Comparison of ENCODE assay signal across 24 cellular contexts in the genomic region with DNA sequence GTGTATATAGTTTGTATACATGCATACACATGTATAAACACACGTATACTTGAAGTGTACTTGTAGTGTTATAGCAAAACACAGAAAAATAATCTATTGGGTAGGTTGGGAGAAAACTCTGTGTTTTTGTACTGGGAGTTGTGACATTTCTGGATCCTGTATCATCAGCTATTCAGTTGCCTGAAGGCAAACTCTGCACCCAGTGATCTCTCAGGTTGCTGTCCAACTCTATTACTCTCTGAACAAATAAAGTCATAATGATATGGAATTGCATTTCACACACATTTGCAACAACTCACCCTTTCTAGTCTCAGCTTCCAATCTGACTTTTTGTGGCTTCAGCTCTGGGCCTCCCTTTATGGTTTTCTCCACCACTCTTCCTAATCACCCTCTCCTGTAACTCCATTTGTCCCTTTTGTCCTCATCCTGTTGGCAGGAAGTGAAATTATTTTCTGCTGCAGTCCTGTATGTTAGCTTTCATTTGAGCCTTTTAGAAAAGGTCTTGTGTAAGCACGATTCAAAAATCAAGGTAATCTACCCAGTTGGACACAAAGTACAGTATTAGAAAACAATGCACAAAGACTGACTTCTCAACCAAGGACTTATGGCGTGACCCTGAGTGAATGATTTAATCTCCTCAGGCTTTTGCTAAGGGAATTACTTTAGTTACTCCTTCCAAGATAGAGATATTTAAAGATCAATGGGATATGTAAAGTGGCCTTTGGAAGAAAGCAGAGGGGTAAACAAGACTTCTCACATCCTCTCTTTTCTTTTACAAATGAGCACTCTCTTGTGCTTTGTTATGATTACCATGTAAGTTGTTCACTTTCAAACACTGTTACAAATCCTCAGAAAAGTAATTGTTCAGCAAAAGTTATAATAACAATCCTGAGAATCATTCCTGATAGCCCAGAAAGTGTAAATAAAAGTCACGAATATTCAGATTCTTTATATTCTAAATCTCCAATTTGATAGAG.
DNase-seq lines count a peak whose midpoint lies in the region; ATAC-seq and TF ChIP-seq lines count a peak whose summit lies in the region.
"Had no signal": no experiment of that assay in that cellular context is flagged by ENCODE, and none has a peak within 500 bp of the region (broad histone marks: within the 10 kb centered on the region; RNA-seq: fewer than 3 reads in every experiment).

No MANE protein-coding gene starts in this region.

- POLR2A ChIA-PET in PC-3 (lab: Charles Lee; ENCODE audit: unreplicated experiment) = no interaction called here

- H3K27me3 ChIP-seq in PC-3 (ENCODE audit: low read length) = no peaks in the 10 kb centered on the region
- no peaks in the 10 kb centered on the region for H3K27me3 ChIP-seq in iPS DF 6.9 (ENCODE audit: control insufficient read depth, insufficient read depth, low read length)
- H3K27me3 ChIP-seq in tibial artery = no peaks in the 10 kb centered on the region
- H3K27me3 ChIP-seq: ascending aorta, BLaER1, heart right ventricle, Peyer's patch, suprapubic skin had no signal

- no peaks in the 10 kb centered on the region for H3K9me3 ChIP-seq in PC-3 (ENCODE audit: low read length)
- H3K9me3 ChIP-seq in iPS DF 6.9 (ENCODE audit: control insufficient read depth, insufficient read depth, low read length) = no peaks in the 10 kb centered on the region
- no peaks in the 10 kb centered on the region for H3K9me3 ChIP-seq in tibial artery
- H3K9me3 ChIP-seq: ascending aorta, BLaER1, heart right ventricle, Peyer's patch, suprapubic skin had no signal

- intact Hi-C loops in PC-3 (cut with micrococcal nuclease) = no loop called here
- intact Hi-C loops in tibial artery (cut with DNase I; ENCODE audit: low total_unique reads) = no loop called here

- H3K9ac ChIP-seq in PC-3 (ENCODE audit: low read length) = no peak overlapping the region
- H3K9ac ChIP-seq: BLaER1 had no signal

- H3K36me3 ChIP-seq in PC-3 (ENCODE audit: low read depth, low read length) (no peaks in the 10 kb centered on the region), iPS DF 6.9 (ENCODE audit: control insufficient read depth, insufficient read depth, low read length) (no peaks in the 10 kb centered on the region), tibial artery (no peaks in the 10 kb centered on the region)
- H3K36me3 ChIP-seq: ascending aorta, BLaER1, heart right ventricle, Peyer's patch, suprapubic skin had no signal

- H3K4me2 ChIP-seq in PC-3 (ENCODE audit: low read length) = no peak overlapping the region
- H3K4me2 ChIP-seq: BLaER1 had no signal

- H4K20me1 ChIP-seq in PC-3 (ENCODE audit: low read length) = no peaks in the 10 kb centered on the region
- H4K20me1 ChIP-seq: BLaER1 had no signal

- WGBS in iPS DF 6.9 (ENCODE audit: insufficient coverage, insufficient read length) = no CpG with 5 or more reads among the region's 4 CpGs

- no peaks in the 10 kb centered on the region for H3K79me2 ChIP-seq in PC-3 (ENCODE audit: low read length)

- TF ChIP-seq CTCF in PC-3 (conservative IDR thresholded peaks at IDR 0.05; ENCODE audit: low read depth, low read length) (no peak), tibial artery (IDR thresholded peaks at IDR 0.05) (no peak)

- peak; percentile 99 for ATAC-seq in PC-3
- ATAC-seq: activated CD8-positive, alpha-beta T cell treated with anti-CD3 and anti-CD28 coated beads, Interleukin-2, amount 10 ng/mL, durations not matched to agents 7 days and 5 days; activated T-cell treated with anti-CD3 and anti-CD28 coated beads, Interleukin-2, amount 50 U/mL, for 72 hours; heart right ventricle had no signal

- H3K4me1 ChIP-seq in PC-3 (ENCODE audit: insufficient read depth, low read length) (peaks cover 11% of the 10 kb centered on the region), iPS DF 6.9 (ENCODE audit: control insufficient read depth, insufficient read depth, low read length) (peaks cover 1% of the 10 kb centered on the region; the same call in 1 of the 2 replicates), tibial artery (no peaks in the 10 kb centered on the region)
- H3K4me1 ChIP-seq: ascending aorta, BLaER1, heart right ventricle, Peyer's patch, suprapubic skin had no signal

- no peak overlapping the region for H3K27ac ChIP-seq in PC-3 (ENCODE audit: low read length)
- H3K27ac ChIP-seq in iPS DF 6.9 (ENCODE audit: low read length) = peak overlapping the region; percentile 89
- no peak overlapping the region for H3K27ac ChIP-seq in tibial artery
- H3K27ac ChIP-seq: ascending aorta, BLaER1, heart right ventricle, Peyer's patch, suprapubic skin had no signal

- CTCF ChIA-PET in PC-3 (lab: Charles Lee) = no interaction called here

- H3K9me2 ChIP-seq in PC-3 (replicated peaks; ENCODE audit: low read length) = no peaks in the 10 kb centered on the region

- BruUV-seq in PC-3 (replicated peaks; lab: Mats Ljungman, UMichigan) = no TSS peak

- H2AFZ ChIP-seq in PC-3 (ENCODE audit: low read length) = no peak overlapping the region

- H3K4me3 ChIP-seq in PC-3 (ENCODE audit: low read length) (no peak overlapping the region), iPS DF 6.9 (ENCODE audit: low read length) (no peak overlapping the region), tibial artery (no peak overlapping the region)
- H3K4me3 ChIP-seq: ascending aorta, BLaER1, heart right ventricle, Peyer's patch, suprapubic skin had no signal

- DNase-seq in ELF-1 (ENCODE audit: low read depth, low spot score) = peak; percentile 30
- DNase-seq in HPDE6-E6E7 (ENCODE audit: extremely low spot score) = peak; percentile 32
- peak; percentile 56 for DNase-seq in PC-3
- no peak for DNase-seq in iPS DF 6.9 (ENCODE audit: low read depth, low spot score)
- no peak for DNase-seq in tibial artery
- DNase-seq in T-helper 2 cell = no peak
- DNase-seq in NCI-H146 treated with DMSO at 0.1 percent for 48 hours (lab: John Stamatoyannopoulos, UW; ENCODE audit: unreplicated experiment) = no peak
- no peak for DNase-seq in inferior parietal cortex (ENCODE audit: extremely low spot score)
- DNase-seq: activated CD4-positive, CD25-positive, alpha-beta regulatory T cell; activated CD8-positive, alpha-beta T cell treated with anti-CD3 and anti-CD28 coated beads, Interleukin-2, amount 10 ng/mL, durations not matched to agents 7 days and 5 days; activated naive CD4-positive, alpha-beta T cell treated with anti-CD3 and anti-CD28 coated beads, Interleukin-2, amount 50 U/mL, for 16 hours; activated T-cell treated with anti-CD3 and anti-CD28 coated beads, Interleukin-2, amount 50 U/mL, for 72 hours; Calu3; effector CD4-positive, alpha-beta T cell; heart right ventricle; IMR-90; midbrain; NCI-H1694; NCI-H526 treated with DMSO at 0.1 percent for 48 hours; Peyer's patch; stimulated activated CD4-positive, alpha-beta T cell treated with anti-CD3 and anti-CD28 coated beads, Interleukin-12 subunit alpha, Interleukin-12 subunit beta, amount 100 ng/mL, for 4 hours had no signal

- H3F3A ChIP-seq in PC-3 (ENCODE audit: low read length, unreplicated experiment) = no peaks in the 10 kb centered on the region

Comparison
In these comparisons a context has a peak if more than half of its experiments do, and no peak if none do; other contexts are left out.
1. DNase-seq: peak in ELF-1 (single experiment), HPDE6-E6E7 (single experiment) and PC-3 (single experiment); none in iPS DF 6.9 (single experiment), tibial artery (0 of 2), T-helper 2 cell (0 of 5), NCI-H146 treated with DMSO at 0.1 percent for 48 hours (single experiment) and inferior parietal cortex (single experiment).